14 cellular contexts compared by ENCODE assay signal in genomic region chr14:61570961-61571299, GRCh38.
DNase-seq lines count a peak whose midpoint lies in the region; ATAC-seq and TF ChIP-seq lines count a peak whose summit lies in the region.
"Had no signal": no experiment of that assay in that cellular context is flagged by ENCODE, and none has a peak within 500 bp of the region (broad histone marks: within the 10 kb centered on the region; RNA-seq: fewer than 3 reads in every experiment).

No MANE protein-coding gene starts in this region.

- no peaks in the 10 kb centered on the region for H3K36me3 ChIP-seq in heart left ventricle
- H3K36me3 ChIP-seq in RWPE2 (ENCODE audit: low read depth): no peaks in the 10 kb centered on the region
- no peaks in the 10 kb centered on the region for H3K36me3 ChIP-seq in mucosa of descending colon (ENCODE audit: low read depth)
- no peaks in the 10 kb centered on the region for H3K36me3 ChIP-seq in upper lobe of left lung
- H3K36me3 ChIP-seq: uterus had no signal

- H3K27me3 ChIP-seq in heart left ventricle (no peaks in the 10 kb centered on the region), RWPE2 (ENCODE audit: insufficient read depth, poor library complexity, severe bottlenecking) (no peaks in the 10 kb centered on the region), upper lobe of left lung (no peaks in the 10 kb centered on the region)
- H3K27me3 ChIP-seq: uterus had no signal

- no peaks in the 10 kb centered on the region for H3K9me3 ChIP-seq in heart left ventricle
- no peaks in the 10 kb centered on the region for H3K9me3 ChIP-seq in RWPE2 (ENCODE audit: severe bottlenecking)
- H3K9me3 ChIP-seq in mucosa of descending colon: no peaks in the 10 kb centered on the region
- no peaks in the 10 kb centered on the region for H3K9me3 ChIP-seq in upper lobe of left lung
- H3K9me3 ChIP-seq: psoas muscle, uterus had no signal

- WGBS in heart left ventricle, 4 donors: 53 to 62% (median 56%) methylated on average over 2 of the region's 2 CpGs
- WGBS in upper lobe of left lung, 2 donors: 74 to 89% methylated on average over 2 of the region's 2 CpGs

- DNase-seq in heart left ventricle (no peak), Right ventricle myocardium inferior (ENCODE audit: missing footprints) (no peak), RWPE2 (ENCODE audit: low spot score) (no peak), mucosa of descending colon (no peak), upper lobe of left lung (no peak)
- DNase-seq: NCI-H1105 treated with DMSO at 0.1 percent for 48 hours; NCI-H446 treated with DMSO at 0.1 percent for 48 hours; psoas muscle; stimulated activated CD4-positive, alpha-beta T cell treated with anti-CD3 and anti-CD28 coated beads, Interleukin-2, amount 100 ng/mL, for 24 hours; uterus had no signal

- TF ChIP-seq CTCF in heart left ventricle (IDR thresholded peaks at IDR 0.05) (no peak), RWPE2 (IDR thresholded peaks at IDR 0.05; ENCODE audit: poor library complexity, severe bottlenecking) (no peak), mucosa of descending colon (IDR thresholded peaks at IDR 0.05) (no peak), upper lobe of left lung (IDR thresholded peaks at IDR 0.05) (no peak)

- no peak for TF ChIP-seq POLR2A in heart left ventricle (IDR thresholded peaks at IDR 0.05)
- no peak for TF ChIP-seq POLR2A in upper lobe of left lung (IDR thresholded peaks at IDR 0.05)

- intact Hi-C loops in heart left ventricle (cut with DNase I) (no loop called here), Right ventricle myocardium inferior (cut with DNase I) (no loop called here), mucosa of descending colon (cut with DNase I, micrococcal nuclease) (no loop called here)

- no peak for TF ChIP-seq EP300 in upper lobe of left lung (IDR thresholded peaks at IDR 0.05)

- ATAC-seq in heart left ventricle (no peak), Right ventricle myocardium inferior (no peak), RWPE2 (ENCODE audit: low read depth) (no peak), mucosa of descending colon (peak; percentile 3), upper lobe of left lung (ENCODE audit: low FRiP score in 2 of 2) (no peak), HG02759 (IDR thresholded peaks at IDR 0.05; ENCODE audit: unreplicated experiment) (no peak), HG03460 (IDR thresholded peaks at IDR 0.05; ENCODE audit: unreplicated experiment) (no peak), GM18873 (IDR thresholded peaks at IDR 0.05; ENCODE audit: low FRiP score, unreplicated experiment) (no peak)
- ATAC-seq: psoas muscle had no signal

- peak overlapping the region in 1 of 12 donors; percentile 30 for H3K4me3 ChIP-seq in heart left ventricle
- H3K4me3 ChIP-seq in RWPE2 (ENCODE audit: severe bottlenecking): no peak overlapping the region
- H3K4me3 ChIP-seq in mucosa of descending colon: no peak overlapping the region
- no peak overlapping the region for H3K4me3 ChIP-seq in upper lobe of left lung
- H3K4me3 ChIP-seq: psoas muscle, uterus had no signal

- peak overlapping the region in 9 of 12 donors; percentile 10 to 87 (median 74) for H3K27ac ChIP-seq in heart left ventricle
- H3K27ac ChIP-seq in RWPE2 (ENCODE audit: poor library complexity, severe bottlenecking): peak overlapping the region; percentile 99
- peak overlapping the region; percentile 62 to 83 (median 80) for H3K27ac ChIP-seq in upper lobe of left lung
- H3K27ac ChIP-seq: uterus, VCaP had no signal

- H3K4me1 ChIP-seq in heart left ventricle (peaks cover 6 to 81% (median 36%) of the 10 kb centered on the region in 12 donors), RWPE2 (ENCODE audit: insufficient read depth, poor library complexity, severe bottlenecking) (peaks cover 75% of the 10 kb centered on the region), mucosa of descending colon (ENCODE audit: low read depth) (peaks cover 4% of the 10 kb centered on the region), upper lobe of left lung (peaks cover 24 to 37% (median 30%) of the 10 kb centered on the region in 4 donors)
- H3K4me1 ChIP-seq: uterus had no signal
